Comparison of ENCODE assay signal across 11 cellular contexts in genomic region chr5:62689599-62690368, GRCh38.
DNase-seq lines count a peak whose midpoint lies in the region; ATAC-seq and TF ChIP-seq lines count a peak whose summit lies in the region.
"Had no signal": no experiment of that assay in that cellular context is flagged by ENCODE, and none has a peak within 500 bp of the region (broad histone marks: within the 10 kb centered on the region; RNA-seq: fewer than 3 reads in every experiment).

No MANE protein-coding gene starts in this region.

- no peak overlapping the region for H3K18ac ChIP-seq in mesenchymal stem cell (ENCODE audit: low read depth in 1 of 2, low read length in 2 of 2)

- H2BK120ac ChIP-seq in mesenchymal stem cell (ENCODE audit: low read depth, low read length) = no peak overlapping the region

- DNase-seq in GM06990 (ENCODE audit: extremely low read depth, insufficient read length) (peak; percentile 15), OCI-M1 (lab: John Stamatoyannopoulos, UW) (peak; percentile 60), mesenchymal stem cell (peak; percentile 1), ACHN (no peak), smooth muscle cell (lab: John Stamatoyannopoulos, UW; ENCODE audit: unreplicated experiment) (no peak), hypothalamus (lab: John Stamatoyannopoulos, UW) (no peak), esophagus muscularis mucosa (ENCODE audit: extremely low spot score) (no peak)
- DNase-seq: activated CD4-positive, alpha-beta T cell treated with anti-CD3 and anti-CD28 coated beads, Interleukin-2, amount 50 U/mL, for 1 hour; EL; sigmoid colon had no signal

- TF ChIP-seq EP300 in esophagus muscularis mucosa (IDR thresholded peaks at IDR 0.05) = no peak

- no peak overlapping the region for H3K4ac ChIP-seq in mesenchymal stem cell (ENCODE audit: low read depth in 1 of 2, low read length in 2 of 2)

- H2BK12ac ChIP-seq in mesenchymal stem cell (ENCODE audit: low read length in 2 of 2) = no peak overlapping the region

- H3K9ac ChIP-seq in mesenchymal stem cell (ENCODE audit: low read length) = no peak overlapping the region
- H3K9ac ChIP-seq in smooth muscle cell (ENCODE audit: low read depth) = no peak overlapping the region

- H4K91ac ChIP-seq in mesenchymal stem cell (ENCODE audit: low read length) = no peak overlapping the region

- TF ChIP-seq CTCF in GM06990 (IDR thresholded peaks at IDR 0.05; ENCODE audit: insufficient read depth, low read length, poor library complexity, severe bottlenecking) (no peak), smooth muscle cell (IDR thresholded peaks at IDR 0.05; ENCODE audit: borderline replicate concordance, insufficient read depth, poor library complexity, severe bottlenecking) (no peak), esophagus muscularis mucosa (IDR thresholded peaks at IDR 0.05) (no peak)

- H2AK5ac ChIP-seq in mesenchymal stem cell (ENCODE audit: low read length, severe bottlenecking) = no peak overlapping the region

- no peaks in the 10 kb centered on the region for H3K4me1 ChIP-seq in mesenchymal stem cell (ENCODE audit: control insufficient read depth, insufficient read depth, low read depth, low read length)
- H3K4me1 ChIP-seq in smooth muscle cell (ENCODE audit: low read depth) = no peaks in the 10 kb centered on the region
- H3K4me1 ChIP-seq in esophagus muscularis mucosa = peaks cover 0 to 3% (median 0%) of the 10 kb centered on the region in 4 donors

- no peak overlapping the region for H3K27ac ChIP-seq in mesenchymal stem cell (ENCODE audit: low read length, poor library complexity, severe bottlenecking)
- no peak overlapping the region for H3K27ac ChIP-seq in smooth muscle cell (ENCODE audit: low read depth)
- H3K27ac ChIP-seq in esophagus muscularis mucosa (replicated peaks in 1 of 4) = no peak overlapping the region
- H3K27ac ChIP-seq: sigmoid colon had no signal

- H2BK5ac ChIP-seq in mesenchymal stem cell (ENCODE audit: low read depth, low read length, poor library complexity, severe bottlenecking) = no peak overlapping the region

- H3K36me3 ChIP-seq in GM06990 (ENCODE audit: control insufficient read depth, insufficient read depth, low read length) = no peaks in the 10 kb centered on the region
- H3K36me3 ChIP-seq in mesenchymal stem cell (ENCODE audit: control insufficient read depth in 1 of 2, insufficient read depth in 2 of 2, low read depth in 1 of 2, low read length in 2 of 2) = no peaks in the 10 kb centered on the region
- no peaks in the 10 kb centered on the region for H3K36me3 ChIP-seq in smooth muscle cell (ENCODE audit: low read depth)
- H3K36me3 ChIP-seq in esophagus muscularis mucosa = no peaks in the 10 kb centered on the region
- H3K36me3 ChIP-seq: sigmoid colon had no signal

- H4K20me1 ChIP-seq in smooth muscle cell (ENCODE audit: low read depth) = no peaks in the 10 kb centered on the region

- H3K9me3 ChIP-seq in mesenchymal stem cell (ENCODE audit: control insufficient read depth, low read length) = peaks cover 12% of the 10 kb centered on the region
- no peaks in the 10 kb centered on the region for H3K9me3 ChIP-seq in smooth muscle cell (replicated peaks; ENCODE audit: low read depth)
- no peaks in the 10 kb centered on the region for H3K9me3 ChIP-seq in esophagus muscularis mucosa
- H3K9me3 ChIP-seq: sigmoid colon had no signal

- in situ Hi-C loops in ACHN (cut with HindIII; ENCODE audit: low pct_ligation_motif_present, low pct_unique_long_range_greater_than_20kb, low sequenced_read_pairs) = no loop called here

- no peaks in the 10 kb centered on the region for H3K27me3 ChIP-seq in GM06990 (replicated peaks; ENCODE audit: control insufficient read depth, insufficient read depth, low read length)
- no peaks in the 10 kb centered on the region for H3K27me3 ChIP-seq in mesenchymal stem cell (ENCODE audit: control insufficient read depth in 1 of 2, insufficient read depth in 1 of 2, low read length in 2 of 2)
- no peaks in the 10 kb centered on the region for H3K27me3 ChIP-seq in smooth muscle cell (ENCODE audit: low read depth)
- no peaks in the 10 kb centered on the region for H3K27me3 ChIP-seq in esophagus muscularis mucosa

- H3K4me3 ChIP-seq in GM06990 (replicated peaks; ENCODE audit: low read depth, low read length) (no peak overlapping the region), mesenchymal stem cell (ENCODE audit: insufficient read depth in 1 of 2, low read depth in 1 of 2, low read length in 2 of 2) (no peak overlapping the region), smooth muscle cell (no peak overlapping the region), esophagus muscularis mucosa (peak overlapping the region in 2 of 4 donors; percentile 24 to 28)

- no peak overlapping the region for H2BK15ac ChIP-seq in mesenchymal stem cell (ENCODE audit: low read depth, poor library complexity, severe bottlenecking)

- H3K4me2 ChIP-seq in mesenchymal stem cell (ENCODE audit: low read length, poor library complexity, severe bottlenecking) (no peak overlapping the region), smooth muscle cell (no peak overlapping the region)

- TF ChIP-seq POLR2A in esophagus muscularis mucosa (IDR thresholded peaks at IDR 0.05; ENCODE audit: low read depth) = no peak

- no peaks in the 10 kb centered on the region for H3K79me1 ChIP-seq in mesenchymal stem cell (replicated peaks; ENCODE audit: low read length, poor library complexity, severe bottlenecking)

- H4K8ac ChIP-seq in mesenchymal stem cell (ENCODE audit: low read length) = no peak overlapping the region

- H3K23ac ChIP-seq in mesenchymal stem cell (ENCODE audit: low read length in 2 of 2) = no peak overlapping the region

- intact Hi-C loops in esophagus muscularis mucosa (cut with DNase I) = no loop called here

- H2AFZ ChIP-seq in mesenchymal stem cell (ENCODE audit: low read depth, low read length) (no peak overlapping the region), smooth muscle cell (ENCODE audit: low read depth) (no peak overlapping the region)

- no peak overlapping the region for H3K14ac ChIP-seq in mesenchymal stem cell (ENCODE audit: low read length in 2 of 2)

- ATAC-seq in GM21529 (IDR thresholded peaks at IDR 0.05; ENCODE audit: unreplicated experiment) = peak; percentile 54

- WGBS in mesenchymal stem cell = 82% methylated on average over 9 of the region's 9 CpGs
- WGBS in smooth muscle cell (ENCODE audit: low lambda C conversion rate) = 94% methylated on average over 9 of the region's 9 CpGs
- 51% methylated on average over 9 of the region's 9 CpGs for WGBS in esophagus muscularis mucosa

- no peaks in the 10 kb centered on the region for H3K79me2 ChIP-seq in smooth muscle cell (ENCODE audit: low read depth)

- H3F3A ChIP-seq in smooth muscle cell (ENCODE audit: low read depth) = no peaks in the 10 kb centered on the region

Comparison
In these comparisons a context has a peak if more than half of its experiments do, and no peak if none do; other contexts are left out.
1. DNase-seq: peak in GM06990 (single experiment), OCI-M1 (single experiment) and mesenchymal stem cell (single experiment); none in ACHN (single experiment), smooth muscle cell (single experiment), hypothalamus (0 of 51) and esophagus muscularis mucosa (single experiment).